Comparison of ENCODE assay signal across 8 cellular contexts in genomic region chr9:114386886-114387677, GRCh38. TPM values are rescaled to one million over a fixed set of nuclear protein-coding genes. Genes with fewer than 3 reads are reported as not detected.
DNase-seq lines count a peak whose midpoint lies in the region; ATAC-seq and TF ChIP-seq lines count a peak whose summit lies in the region.

No MANE protein-coding gene starts in this region.

- H3K4me2 ChIP-seq in MM.1S (ENCODE audit: low read depth, low read length) = peak overlapping the region; percentile 85

- H2AFZ ChIP-seq in MM.1S (ENCODE audit: low read length) = no peak overlapping the region

- no peaks in the 10 kb centered on the region for H3K9me3 ChIP-seq in MM.1S (replicated peaks; ENCODE audit: insufficient read depth, low read length)
- H3K9me3 ChIP-seq in mucosa of rectum (ENCODE audit: control insufficient read depth in 2 of 2, low read length in 2 of 2) = no peaks in the 10 kb centered on the region

- peak overlapping the region; percentile 96 to 100 (median 99) for H3K27ac Mint-ChIP-seq in CD14-positive monocyte

- H3K27me3 Mint-ChIP-seq in CD14-positive monocyte (ENCODE audit: low read depth in 3 of 3) = peaks cover 0 to 2% (median 0%) of the 10 kb centered on the region in 3 donors

- peak overlapping the region; percentile 96 for H3K27ac ChIP-seq in MM.1S (ENCODE audit: low read length)
- H3K27ac ChIP-seq in mucosa of rectum (ENCODE audit: low read depth in 2 of 2, low read length in 2 of 2) = peak overlapping the region; percentile 86 to 90

- peaks cover 38 to 69% of the 10 kb centered on the region in 2 donors for H3K36me3 Mint-ChIP-seq in CD14-positive monocyte

- H3F3A ChIP-seq in MM.1S (ENCODE audit: insufficient read depth, low read length) = peaks cover 37% of the 10 kb centered on the region

- H3K79me2 ChIP-seq in MM.1S (ENCODE audit: low read length) = peaks cover 92% of the 10 kb centered on the region

- H3K9ac ChIP-seq in MM.1S (ENCODE audit: low read length) (peak overlapping the region; percentile 99), mucosa of rectum (ENCODE audit: low read depth in 1 of 2, low read length in 2 of 2) (peak overlapping the region; percentile 75 to 92)

- DNase-seq in CD14-positive monocyte (ENCODE audit: low spot score) = no peak
- DNase-seq in MM.1S = peak; percentile 40
- no peak for DNase-seq in choroid plexus epithelial cell (ENCODE audit: low read depth)
- DNase-seq in GM19240 (ENCODE audit: insufficient read length, low spot score) = no peak
- DNase-seq in NCI-H2029 (lab: John Stamatoyannopoulos, UW) = no peak
- DNase-seq in NCI-H1694 treated with DMSO at 0.1 percent for 48 hours (lab: John Stamatoyannopoulos, UW) = no peak

- no peaks in the 10 kb centered on the region for H3K9me2 ChIP-seq in MM.1S (replicated peaks; ENCODE audit: insufficient read depth, low read length)

- intact Hi-C loops in CD14-positive monocyte (cut with micrococcal nuclease) = loop anchor here (1.0 to 5.0 kb wide), 4 partner anchors 10 to 40 kb away; no protein-coding TSS in a partner anchor

- peaks cover 78% of the 10 kb centered on the region for H3K4me1 Mint-ChIP-seq in CD14-positive monocyte

- H3K4me3 Mint-ChIP-seq in CD14-positive monocyte = peak overlapping the region; percentile 97 to 98

- H3K4me1 ChIP-seq in MM.1S (ENCODE audit: low read length) = peaks cover 47% of the 10 kb centered on the region
- H3K4me1 ChIP-seq in mucosa of rectum (ENCODE audit: control insufficient read depth in 2 of 2, insufficient read depth in 2 of 2, low read length in 2 of 2) = peaks cover 50 to 61% of the 10 kb centered on the region in 2 donors

- H3K4me3 ChIP-seq in MM.1S (ENCODE audit: low read length) = peak overlapping the region; percentile 88
- H3K4me3 ChIP-seq in choroid plexus epithelial cell (ENCODE audit: low read depth, low read length) = peak overlapping the region; percentile 74
- peak overlapping the region; percentile 65 to 86 for H3K4me3 ChIP-seq in mucosa of rectum (ENCODE audit: low read length in 2 of 2)

- ATAC-seq in HG03378 (IDR thresholded peaks at IDR 0.05; ENCODE audit: unreplicated experiment) = no peak

- TF ChIP-seq CTCF in CD14-positive monocyte (IDR thresholded peaks at IDR 0.05) (no peak), MM.1S (IDR thresholded peaks at IDR 0.05; ENCODE audit: low read length) (no peak), choroid plexus epithelial cell (conservative IDR thresholded peaks at IDR 0.05; ENCODE audit: low read depth, low read length) (no peak)

- H3K27me3 ChIP-seq in MM.1S (replicated peaks; ENCODE audit: insufficient read depth, low read length) = no peaks in the 10 kb centered on the region
- H3K27me3 ChIP-seq in mucosa of rectum (ENCODE audit: control insufficient read depth in 2 of 2, insufficient read depth in 2 of 2, low read length in 2 of 2) = no peaks in the 10 kb centered on the region

- H3K36me3 ChIP-seq in MM.1S (replicated peaks; ENCODE audit: insufficient read depth, low read length) (0 out of 2 replicates have a peak, but pooled peaks cover 3% of the 10 kb centered on the region), mucosa of rectum (ENCODE audit: control insufficient read depth in 2 of 2, insufficient read depth in 2 of 2, low read length in 2 of 2) (peaks cover 1 to 7% of the 10 kb centered on the region in 2 donors)

- H3K9me3 Mint-ChIP-seq in CD14-positive monocyte = peaks cover 0 to 3% (median 0%) of the 10 kb centered on the region in 7 donors

- no peaks in the 10 kb centered on the region for H4K20me1 ChIP-seq in MM.1S (ENCODE audit: insufficient read depth, low read length)

RNA-seq across cellular contexts. Expression of gene AKNA, which starts 0.7 kb away (rescaled TPM):
- polyA plus RNA-seq in CD14-positive monocyte = 1 to 10 TPM; 3.3 to 7.3 TPM

RNA-seq across cellular contexts. Expression of gene ORM2, which starts 57.4 kb away (rescaled TPM):
- under 1 TPM in 1 of 2 donors, not detected in 1; 0.30 TPM for polyA plus RNA-seq in CD14-positive monocyte
